4 cellular contexts compared by ENCODE assay signal in genomic region chr13:95552208-95552538, GRCh38.
TF ChIP-seq lines count a peak whose summit lies in the region.

No MANE protein-coding gene starts in this region.

TF ChIP-seq in A549, 52 proteins besides CTCF, POLR2A, EP300 and RAD21 (continues in another document):
- TF ChIP-seq HEYL (CRISPR knock-in tag; IDR thresholded peaks at IDR 0.05) (no peak), RARB (CRISPR knock-in tag; IDR thresholded peaks at IDR 0.05) (no peak), MAFK (IDR thresholded peaks at IDR 0.05; ENCODE audit: partially characterized antibody) (no peak), ZC3H11A (IDR thresholded peaks at IDR 0.05) (no peak), HDAC2 (IDR thresholded peaks at IDR 0.05) (no peak), PHF8 (IDR thresholded peaks at IDR 0.05; ENCODE audit: borderline replicate concordance, low read depth) (no peak), FOXS1 (CRISPR knock-in tag; IDR thresholded peaks at IDR 0.05) (no peak), USF2 (IDR thresholded peaks at IDR 0.05) (no peak), FOSL2 (IDR thresholded peaks at IDR 0.05) (no peak), FOSL2 (CRISPR knock-in tag; IDR thresholded peaks at IDR 0.05) (no peak), HMGXB4 (CRISPR knock-in tag; IDR thresholded peaks at IDR 0.05; ENCODE audit: borderline replicate concordance) (no peak), JUNB (IDR thresholded peaks at IDR 0.05) (no peak), HOXA7 (CRISPR knock-in tag; IDR thresholded peaks at IDR 0.05) (no peak), MAZ (IDR thresholded peaks at IDR 0.05; ENCODE audit: borderline replicate concordance, low read depth, low read length) (no peak), NFE2L2 (conservative IDR thresholded peaks at IDR 0.05; ENCODE audit: low read length) (no peak), HOXB5 (CRISPR knock-in tag; IDR thresholded peaks at IDR 0.05) (no peak), MAX (IDR thresholded peaks at IDR 0.05) (no peak), E2F6 (IDR thresholded peaks at IDR 0.05; ENCODE audit: borderline replicate concordance, low read depth) (no peak)

TF ChIP-seq in H1, 55 proteins besides CTCF, POLR2A, EP300 and RAD21:
- TF ChIP-seq MAX (IDR thresholded peaks at IDR 0.05) (peak; percentile 88), E2F6 (IDR thresholded peaks at IDR 0.05) (peak; percentile 76), BACH1 (IDR thresholded peaks at IDR 0.05; ENCODE audit: low read length) (no peak), EGR1 (IDR thresholded peaks at IDR 0.05; ENCODE audit: borderline replicate concordance, low read depth, low read length) (no peak), TCF12 (IDR thresholded peaks at IDR 0.05; ENCODE audit: low read depth, low read length) (0 out of 2 replicates have a peak, but pooled peaks have one; percentile 18)

TF ChIP-seq in neural cell, 6 proteins besides CTCF, POLR2A, EP300 and RAD21:
- TF ChIP-seq EZH2 (IDR thresholded peaks at IDR 0.05; ENCODE audit: borderline replicate concordance, insufficient read depth, low read length, poor library complexity, severe bottlenecking) = no peak
- TF ChIP-seq SMC3 (conservative IDR thresholded peaks at IDR 0.05; ENCODE audit: poor library complexity) = no peak
- no peak for TF ChIP-seq POLR2AphosphoS5 (IDR thresholded peaks at IDR 0.05)
- TF ChIP-seq REST (IDR thresholded peaks at IDR 0.05; ENCODE audit: borderline replicate concordance) = no peak
- TF ChIP-seq MXI1 (conservative IDR thresholded peaks at IDR 0.05; ENCODE audit: poor library complexity, severe bottlenecking) = no peak
- TF ChIP-seq TAF1 (IDR thresholded peaks at IDR 0.05; ENCODE audit: low read depth) = no peak

TF ChIP-seq in GM12891, 5 proteins besides CTCF, POLR2A, EP300 and RAD21:
- TF ChIP-seq TAF1 (IDR thresholded peaks at IDR 0.05; ENCODE audit: low read depth, low read length) (no peak), POLR2AphosphoS5 (IDR thresholded peaks at IDR 0.05; ENCODE audit: low read depth, low read length) (no peak), POU2F2 (IDR thresholded peaks at IDR 0.05; ENCODE audit: low read depth, low read length) (no peak), PAX5 (IDR thresholded peaks at IDR 0.05; ENCODE audit: insufficient read depth, low read length, severe bottlenecking) (no peak), SPI1 (IDR thresholded peaks at IDR 0.05; ENCODE audit: low read depth, low read length) (no peak)
